ENCODE assay signal across 23 cellular contexts in genomic region chr5:6833406-6833805, GRCh38.
"Had no signal": no experiment of that assay in that cellular context is flagged by ENCODE, and none has a peak within 500 bp of the region (broad histone marks: within the 10 kb centered on the region; RNA-seq: fewer than 3 reads in every experiment).

No MANE protein-coding gene starts in this region.

- H3K27ac Mint-ChIP-seq: activated naive CD8-positive, alpha-beta T cell; activated T-cell treated with anti-CD3 and anti-CD28 coated beads, Interleukin-2, amount 50 U/mL, for 72 hours; brain; neural progenitor cell; progenitor cell of endocrine pancreas; stimulated activated naive CD8-positive, alpha-beta T cell treated with anti-CD3 and anti-CD28 coated beads, Interleukin-15, amount 100 ng/mL, for 72 hours; type B pancreatic cell had no signal

- H3K4me3 ChIP-seq: coronary artery, gastroesophageal sphincter, heart left ventricle, neural progenitor cell, right atrium auricular region, suprapubic skin had no signal

- H3K27me3 ChIP-seq: neural progenitor cell, right atrium auricular region, suprapubic skin had no signal

- H3K36me3 ChIP-seq: gastroesophageal sphincter, heart left ventricle, neural progenitor cell, right atrium auricular region, suprapubic skin had no signal

- H3K27me3 Mint-ChIP-seq: central memory CD8-positive, alpha-beta T cell had no signal

- H3K4me3 Mint-ChIP-seq: activated naive CD8-positive, alpha-beta T cell; activated T-cell treated with anti-CD3 and anti-CD28 coated beads, Interleukin-2, amount 50 U/mL, for 72 hours; brain; central memory CD8-positive, alpha-beta T cell; neural progenitor cell; stimulated activated naive CD8-positive, alpha-beta T cell treated with anti-CD3 and anti-CD28 coated beads, Interleukin-15, amount 100 ng/mL, for 72 hours; type B pancreatic cell had no signal

- ATAC-seq: activated T-cell treated with anti-CD3 and anti-CD28 coated beads, Interleukin-2, amount 50 U/mL, for 72 hours; gastroesophageal sphincter; naive thymus-derived CD4-positive, alpha-beta T cell; stimulated activated naive CD8-positive, alpha-beta T cell treated with anti-CD3 and anti-CD28 coated beads, Interleukin-15, amount 100 ng/mL, for 72 hours had no signal

- H3K4me1 ChIP-seq: neural progenitor cell, suprapubic skin had no signal

- H3K27ac ChIP-seq: coronary artery, gastroesophageal sphincter, heart left ventricle, neural progenitor cell, right atrium auricular region, suprapubic skin had no signal

- H3K36me3 Mint-ChIP-seq: activated naive CD8-positive, alpha-beta T cell; brain; neural progenitor cell; type B pancreatic cell had no signal

- DNase-seq: activated CD4-positive, alpha-beta T cell treated with anti-CD3 and anti-CD28 coated beads, Interleukin-2, amount 50 U/mL, for 1 hour; activated gamma-delta T cell; activated T-cell treated with anti-CD3 and anti-CD28 coated beads, Interleukin-2, amount 50 U/mL, for 72 hours; amygdala; heart left ventricle; kidney glomerular epithelial cell; left ventricle myocardium superior; naive thymus-derived CD4-positive, alpha-beta T cell; small intestine; stimulated activated CD4-positive, alpha-beta T cell treated with anti-CD3 and anti-CD28 coated beads, Interleukin-15, amount 100 ng/mL, for 24 hours; stimulated activated CD4-positive, alpha-beta T cell treated with anti-CD3 and anti-CD28 coated beads, Interleukin-2, amount 100 ng/mL, for 48 hours; stimulated activated naive CD8-positive, alpha-beta T cell treated with anti-CD3 and anti-CD28 coated beads, Interleukin-15, amount 100 ng/mL, for 72 hours; T-helper 9 cell had no signal

- H3K9me3 ChIP-seq: gastroesophageal sphincter, right atrium auricular region, suprapubic skin had no signal
